In the genomic region with DNA sequence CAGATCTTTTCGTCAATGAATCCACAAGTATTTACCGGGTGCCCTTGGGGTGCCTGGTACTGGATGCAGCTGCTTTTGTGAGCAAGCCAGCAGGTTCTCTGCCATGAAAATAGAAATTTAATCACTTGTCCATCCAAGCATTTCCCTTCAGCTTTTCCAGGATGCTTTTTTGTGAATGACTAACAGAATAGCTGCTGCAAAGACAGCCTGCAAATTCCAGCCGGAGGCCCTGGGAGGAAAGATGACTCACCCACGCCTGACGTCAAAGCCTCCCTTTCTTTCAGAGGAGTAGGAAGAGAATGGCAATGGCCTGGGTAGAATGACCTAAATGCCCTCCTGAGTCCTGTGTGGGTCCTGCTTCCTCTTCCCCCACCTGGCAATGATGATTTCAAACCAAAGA, we compare ENCODE assay signal across 8 cellular contexts.
DNase-seq lines count a peak whose midpoint lies in the region; ATAC-seq and TF ChIP-seq lines count a peak whose summit lies in the region.

No MANE protein-coding gene starts in this region.

- CTCF ChIA-PET in Panc1 (lab: Charles Lee): no interaction called here
- CTCF ChIA-PET in CD4-positive, alpha-beta memory T cell (lab: Charles Lee; ENCODE audit: partially characterized antibody): no interaction called here

- POLR2A ChIA-PET in Panc1 (lab: Charles Lee): no interaction called here
- POLR2A ChIA-PET in CD4-positive, alpha-beta memory T cell (lab: Charles Lee; ENCODE audit: partially characterized antibody): no interaction called here

- no peak for TF ChIP-seq POLR2A in esophagus squamous epithelium (IDR thresholded peaks at IDR 0.05)

- no peak for TF ChIP-seq CTCF in Panc1 (IDR thresholded peaks at IDR 0.05)
- TF ChIP-seq CTCF in esophagus squamous epithelium (IDR thresholded peaks at IDR 0.05): no peak
- TF ChIP-seq CTCF in mucosa of descending colon (IDR thresholded peaks at IDR 0.05): no peak
- no peak for TF ChIP-seq CTCF in WERI-Rb-1 (IDR thresholded peaks at IDR 0.05; ENCODE audit: low read depth, low read length)

- no peaks in the 10 kb centered on the region for H3K4me1 Mint-ChIP-seq in CD4-positive, alpha-beta memory T cell

- H3K4me3 ChIP-seq in Panc1 (ENCODE audit: low read depth in 2 of 2, low read length in 2 of 2): peak overlapping the region; percentile 4 to 11; a peak in 3 of 4 replicates
- H3K4me3 ChIP-seq in esophagus squamous epithelium: no peak overlapping the region
- H3K4me3 ChIP-seq in mucosa of descending colon: no peak overlapping the region
- no peak overlapping the region for H3K4me3 ChIP-seq in WERI-Rb-1 (ENCODE audit: low read depth, low read length)
- H3K4me3 ChIP-seq in CD4-positive, alpha-beta memory T cell (ENCODE audit: low read length in 2 of 2): no peak overlapping the region

- H3K9me3 ChIP-seq in Panc1 (ENCODE audit: control insufficient read depth, insufficient read depth, low read depth, low read length) (no peaks in the 10 kb centered on the region), esophagus squamous epithelium (no peaks in the 10 kb centered on the region), mucosa of descending colon (no peaks in the 10 kb centered on the region), WERI-Rb-1 (ENCODE audit: severe bottlenecking) (no peaks in the 10 kb centered on the region)
- H3K9me3 ChIP-seq in CD4-positive, alpha-beta memory T cell (ENCODE audit: control insufficient read depth in 1 of 2, low read length in 2 of 2): no peaks in the 10 kb centered on the region

- peaks cover 4 to 5% of the 10 kb centered on the region in 2 donors for H3K27me3 Mint-ChIP-seq in CD4-positive, alpha-beta memory T cell

- BruUV-seq in Panc1 (replicated peaks; lab: Mats Ljungman, UMichigan): no TSS peak

- H3K4me1 ChIP-seq in Panc1 (ENCODE audit: control insufficient read depth, insufficient read depth, low read length): peaks cover 27% of the 10 kb centered on the region
- peaks cover 0 to 37% (median 4%) of the 10 kb centered on the region in 3 donors for H3K4me1 ChIP-seq in esophagus squamous epithelium
- H3K4me1 ChIP-seq in mucosa of descending colon (ENCODE audit: low read depth): no peaks in the 10 kb centered on the region
- no peaks in the 10 kb centered on the region for H3K4me1 ChIP-seq in CD4-positive, alpha-beta memory T cell (ENCODE audit: insufficient read depth, low read length)

- H3K27ac ChIP-seq in Panc1 (ENCODE audit: low read length): peak overlapping the region; percentile 89
- H3K27ac ChIP-seq in esophagus squamous epithelium: peak overlapping the region; percentile 12 to 66 (median 60)
- no peak overlapping the region for H3K27ac ChIP-seq in WERI-Rb-1
- H3K27ac ChIP-seq in CD4-positive, alpha-beta memory T cell (ENCODE audit: low read depth, low read length): no peak overlapping the region

- no peak overlapping the region for H3K27ac Mint-ChIP-seq in CD4-positive, alpha-beta memory T cell

- intact Hi-C loops in Panc1 (cut with micrococcal nuclease; ENCODE audit: unreplicated experiment): no loop called here
- intact Hi-C loops in esophagus squamous epithelium (cut with DNase I): no loop called here
- intact Hi-C loops in mucosa of descending colon (cut with DNase I, micrococcal nuclease): no loop called here
- intact Hi-C loops in CD4-positive, alpha-beta memory T cell (cut with micrococcal nuclease): no loop called here

- H3K27me3 ChIP-seq in Panc1 (ENCODE audit: control insufficient read depth, insufficient read depth, low read length) (no peaks in the 10 kb centered on the region), esophagus squamous epithelium (no peaks in the 10 kb centered on the region), WERI-Rb-1 (ENCODE audit: insufficient read depth, low read depth, severe bottlenecking) (no peaks in the 10 kb centered on the region)
- no peaks in the 10 kb centered on the region for H3K27me3 ChIP-seq in CD4-positive, alpha-beta memory T cell (ENCODE audit: insufficient read depth, low read length)

- H3K4me3 Mint-ChIP-seq in CD4-positive, alpha-beta memory T cell: no peak overlapping the region

- H3K36me3 ChIP-seq in Panc1 (ENCODE audit: control insufficient read depth, insufficient read depth, low read length) (no peaks in the 10 kb centered on the region), esophagus squamous epithelium (no peaks in the 10 kb centered on the region), mucosa of descending colon (ENCODE audit: low read depth) (no peaks in the 10 kb centered on the region), WERI-Rb-1 (no peaks in the 10 kb centered on the region)
- H3K36me3 ChIP-seq in CD4-positive, alpha-beta memory T cell (ENCODE audit: insufficient read depth, low read length): no peaks in the 10 kb centered on the region

- ATAC-seq in Panc1 (peak; percentile 97), mucosa of descending colon (peak; percentile 79), GM18502 (IDR thresholded peaks at IDR 0.05; ENCODE audit: poor library complexity, unreplicated experiment) (no peak)

- DNase-seq in GM04503 (ENCODE audit: low read depth): peak; percentile 86
- DNase-seq in Panc1 (ENCODE audit: low read depth, low spot score): peak; percentile 90
- no peak for DNase-seq in esophagus squamous epithelium (lab: John Stamatoyannopoulos, UW)
- DNase-seq in mucosa of descending colon: peak; percentile 31 to 54 (median 40)
- DNase-seq in WERI-Rb-1: no peak
- DNase-seq in CD4-positive, alpha-beta memory T cell: no peak
- no peak for DNase-seq in NAMALWA (ENCODE audit: low spot score)

- peaks cover 0 to 3% (median 0%) of the 10 kb centered on the region in 8 donors for H3K9me3 Mint-ChIP-seq in CD4-positive, alpha-beta memory T cell

- 10 to 31% methylated on average over 3 to 5 of the region's 5 CpGs for WGBS in esophagus squamous epithelium, 2 donors

- no peaks in the 10 kb centered on the region for H3K36me3 Mint-ChIP-seq in CD4-positive, alpha-beta memory T cell

- in situ Hi-C loops in Panc1 (cut with HindIII; ENCODE audit: low pct_unique_long_range_greater_than_20kb, low sequenced_read_pairs): no loop called here

Comparison
In these comparisons a context has a peak if more than half of its experiments do, and no peak if none do; other contexts are left out.
1. DNase-seq: peak in GM04503 (single experiment), Panc1 (single experiment) and mucosa of descending colon (3 of 3); none in esophagus squamous epithelium (single experiment), WERI-Rb-1 (single experiment), CD4-positive, alpha-beta memory T cell (0 of 5) and NAMALWA (single experiment).
2. H3K27ac ChIP-seq: peak in Panc1 (single experiment) and esophagus squamous epithelium (4 of 4); none in WERI-Rb-1 (single experiment) and CD4-positive, alpha-beta memory T cell (single experiment).
3. H3K4me3 ChIP-seq: peak in Panc1 (2 of 2); none in esophagus squamous epithelium (0 of 4), mucosa of descending colon (single experiment), WERI-Rb-1 (single experiment) and CD4-positive, alpha-beta memory T cell (0 of 2).